1 cellular context compared by ENCODE assay signal in the genomic region with DNA sequence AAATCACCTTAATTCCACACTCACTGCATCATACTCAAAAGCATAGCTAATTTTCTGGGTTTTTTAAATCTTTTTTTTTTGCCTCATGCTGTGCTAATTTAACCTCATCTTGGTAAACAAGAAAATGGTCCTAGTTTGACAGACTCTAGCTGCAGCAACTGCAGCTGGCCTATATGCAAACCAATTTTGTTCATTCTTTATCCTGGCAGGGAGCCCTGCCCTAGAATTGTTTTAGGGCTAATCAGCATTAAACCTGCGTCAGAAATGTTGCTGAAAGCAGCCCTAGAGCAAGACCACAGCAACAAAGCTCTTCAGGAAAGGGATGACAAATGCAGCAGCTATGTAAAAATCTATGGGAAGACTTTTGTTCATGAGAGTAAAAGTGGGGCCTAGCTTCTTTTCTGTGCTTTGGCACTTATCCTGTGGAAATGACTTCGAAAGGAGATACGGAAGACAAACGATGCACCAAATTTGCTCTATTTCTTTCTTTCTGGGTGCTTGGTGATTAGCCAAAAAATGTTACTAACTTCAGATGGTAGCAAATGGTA.
TF ChIP-seq lines count a peak whose summit lies in the region.

No MANE protein-coding gene starts in this region.

TF ChIP-seq in SK-N-SH treated with all-trans-retinoic acid at 6 μM for 48 hours, 23 proteins besides CTCF, POLR2A, EP300 and RAD21 (continued from another document):
- TF ChIP-seq, protein P1, sequence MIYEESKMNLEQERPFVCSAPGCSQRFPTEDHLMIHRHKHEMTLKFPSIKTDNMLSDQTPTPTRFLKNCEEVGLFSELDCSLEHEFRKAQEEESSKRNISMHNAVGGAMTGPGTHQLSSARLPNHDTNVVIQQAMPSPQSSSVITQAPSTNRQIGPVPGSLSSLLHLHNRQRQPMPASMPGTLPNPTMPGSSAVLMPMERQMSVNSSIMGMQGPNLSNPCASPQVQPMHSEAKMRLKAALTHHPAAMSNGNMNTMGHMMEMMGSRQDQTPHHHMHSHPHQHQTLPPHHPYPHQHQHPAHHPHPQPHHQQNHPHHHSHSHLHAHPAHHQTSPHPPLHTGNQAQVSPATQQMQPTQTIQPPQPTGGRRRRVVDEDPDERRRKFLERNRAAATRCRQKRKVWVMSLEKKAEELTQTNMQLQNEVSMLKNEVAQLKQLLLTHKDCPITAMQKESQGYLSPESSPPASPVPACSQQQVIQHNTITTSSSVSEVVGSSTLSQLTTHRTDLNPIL (CRISPR knock-in tag; IDR thresholded peaks at IDR 0.05; ENCODE audit: low read depth): peak; percentile 95
- TF ChIP-seq RARB (CRISPR knock-in tag; IDR thresholded peaks at IDR 0.05): no peak
- TF ChIP-seq ZNF8 (CRISPR knock-in tag; IDR thresholded peaks at IDR 0.05): 0 out of 2 replicates have a peak, but pooled peaks have one; percentile 38
- peak; percentile 74; the same call in 1 of the 2 replicates for TF ChIP-seq TOX (CRISPR knock-in tag; IDR thresholded peaks at IDR 0.05; ENCODE audit: borderline replicate concordance)
- TF ChIP-seq SNAI2 (CRISPR knock-in tag; IDR thresholded peaks at IDR 0.05): no peak
- no peak for TF ChIP-seq ARNTL (CRISPR knock-in tag; IDR thresholded peaks at IDR 0.05; ENCODE audit: borderline replicate concordance, low read depth)
- TF ChIP-seq ZNF565 (CRISPR knock-in tag; conservative IDR thresholded peaks at IDR 0.05; ENCODE audit: low read depth): no peak
- TF ChIP-seq, protein P2, sequence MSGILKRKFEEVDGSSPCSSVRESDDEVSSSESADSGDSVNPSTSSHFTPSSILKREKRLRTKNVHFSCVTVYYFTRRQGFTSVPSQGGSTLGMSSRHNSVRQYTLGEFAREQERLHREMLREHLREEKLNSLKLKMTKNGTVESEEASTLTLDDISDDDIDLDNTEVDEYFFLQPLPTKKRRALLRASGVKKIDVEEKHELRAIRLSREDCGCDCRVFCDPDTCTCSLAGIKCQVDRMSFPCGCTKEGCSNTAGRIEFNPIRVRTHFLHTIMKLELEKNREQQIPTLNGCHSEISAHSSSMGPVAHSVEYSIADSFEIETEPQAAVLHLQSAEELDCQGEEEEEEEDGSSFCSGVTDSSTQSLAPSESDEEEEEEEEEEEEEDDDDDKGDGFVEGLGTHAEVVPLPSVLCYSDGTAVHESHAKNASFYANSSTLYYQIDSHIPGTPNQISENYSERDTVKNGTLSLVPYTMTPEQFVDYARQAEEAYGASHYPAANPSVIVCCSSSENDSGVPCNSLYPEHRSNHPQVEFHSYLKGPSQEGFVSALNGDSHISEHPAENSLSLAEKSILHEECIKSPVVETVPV (CRISPR knock-in tag; IDR thresholded peaks at IDR 0.05): peak; percentile 82; the same call in 1 of the 2 replicates
- TF ChIP-seq CSDC2 (CRISPR knock-in tag; IDR thresholded peaks at IDR 0.05): no peak
- TF ChIP-seq OSR1 (CRISPR knock-in tag; IDR thresholded peaks at IDR 0.05): no peak
TF ChIP-seq in SK-N-SH treated with all-trans-retinoic acid at 6 μM for 48 hours: peak in this region for 11.
